22 cellular contexts compared by ENCODE assay signal in the genomic region with DNA sequence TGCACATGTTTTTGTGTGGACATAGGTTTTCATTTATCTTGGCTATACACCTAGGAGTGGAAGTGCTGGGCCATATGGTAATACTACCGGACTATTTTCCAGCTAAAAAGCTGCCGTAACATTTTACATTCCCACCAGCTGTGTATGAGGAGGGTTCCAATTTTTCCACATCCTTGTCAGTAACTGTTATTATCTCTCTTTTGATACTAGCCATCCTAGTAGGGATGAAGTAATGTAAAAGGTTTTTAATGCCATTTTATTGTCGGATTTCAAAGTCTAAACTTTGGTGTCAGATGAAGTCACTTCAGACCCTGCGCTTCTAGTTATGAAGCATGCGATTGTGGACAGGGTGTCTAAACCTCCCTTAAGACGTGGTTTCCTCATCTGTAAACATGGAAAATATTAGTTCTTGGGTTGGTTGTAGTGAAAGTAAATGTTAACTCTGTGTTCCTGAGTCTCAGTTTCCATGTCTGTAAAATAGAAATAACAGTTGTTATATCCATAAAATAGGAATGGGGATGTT. TPM values are rescaled to one million over a fixed set of nuclear protein-coding genes. Genes with fewer than 3 reads are reported as not detected.
A peak's percentile ranks its signal among the peaks of the same experiment; 100 is the strongest.
DNase-seq lines count a peak whose midpoint lies in the region; ATAC-seq and TF ChIP-seq lines count a peak whose summit lies in the region.
"Had no signal": no experiment of that assay in that cellular context is flagged by ENCODE, and none has a peak within 500 bp of the region (broad histone marks: within the 10 kb centered on the region; RNA-seq: fewer than 3 reads in every experiment).

No MANE protein-coding gene starts in this region.

- H3K36me3 ChIP-seq in SJCRH30, result peaks cover 24% of the 10 kb centered on the region
- H3K36me3 ChIP-seq: neural progenitor cell, thoracic aorta had no signal

- H3K9me3 Mint-ChIP-seq in central memory CD8-positive, alpha-beta T cell, result peaks cover 4% of the 10 kb centered on the region
- peaks cover 3 to 7% of the 10 kb centered on the region in 2 donors for H3K9me3 Mint-ChIP-seq in stimulated activated naive B cell treated with anti-CD40 and anti-IgM and Interleukin-4, amounts not matched to agents 10 μg/mL and 1 μg/mL and 100 μg/mL, for 72 hours
- H3K9me3 Mint-ChIP-seq: activated T-helper 2 cell treated with anti-CD3 and anti-CD28 coated beads, Interferon-gamma antibody, Interleukin-2, Interleukin-4, amounts not matched to agents 10 μg/mL and 5 μg/mL and 100 μg/mL, durations not matched to agents 14 hours and 24 hours and 36 hours; T-helper 2 cell treated with Interferon-gamma antibody and Interleukin-4, amounts not matched to agents 5 μg/mL and 100 μg/mL, for 36 hours had no signal

- H3K4me3 Mint-ChIP-seq in central memory CD8-positive, alpha-beta T cell, result peak overlapping the region; percentile 38
- peak overlapping the region; percentile 63 for H3K4me3 Mint-ChIP-seq in stimulated activated naive B cell treated with anti-CD40 and anti-IgM and Interleukin-4, amounts not matched to agents 10 μg/mL and 1 μg/mL and 100 μg/mL, for 72 hours
- H3K4me3 Mint-ChIP-seq: activated CD4-positive, alpha-beta T cell treated with anti-CD3 and anti-CD28 coated beads, Interleukin-2, amount 10 ng/mL, durations not matched to agents 7 days and 5 days; neural progenitor cell; T-helper 2 cell treated with Interferon-gamma antibody and Interleukin-4, amounts not matched to agents 5 μg/mL and 100 μg/mL, for 36 hours had no signal

- peaks cover 25% of the 10 kb centered on the region for H3K36me3 Mint-ChIP-seq in central memory CD8-positive, alpha-beta T cell (ENCODE audit: insufficient read depth)
- H3K36me3 Mint-ChIP-seq in stimulated activated naive B cell treated with anti-CD40 and anti-IgM and Interleukin-4, amounts not matched to agents 10 μg/mL and 1 μg/mL and 100 μg/mL, for 72 hours, result peaks cover 38 to 73% of the 10 kb centered on the region in 2 donors

- no peaks in the 10 kb centered on the region for H3K27me3 Mint-ChIP-seq in central memory CD8-positive, alpha-beta T cell
- no peaks in the 10 kb centered on the region for H3K27me3 Mint-ChIP-seq in stimulated activated naive B cell treated with anti-CD40 and anti-IgM and Interleukin-4, amounts not matched to agents 10 μg/mL and 1 μg/mL and 100 μg/mL, for 72 hours
- H3K27me3 Mint-ChIP-seq: activated CD4-positive, alpha-beta T cell treated with anti-CD3 and anti-CD28 coated beads, Interleukin-2, amount 10 ng/mL, durations not matched to agents 7 days and 5 days had no signal

- no peak for TF ChIP-seq CTCF in GM20000 (IDR thresholded peaks at IDR 0.05; ENCODE audit: extremely low read depth, missing control alignments)

- no peaks in the 10 kb centered on the region for H3K27me3 ChIP-seq in SJCRH30
- H3K27me3 ChIP-seq: MG63 had no signal

- H3K27ac ChIP-seq in SJCRH30, result no peak overlapping the region
- H3K27ac ChIP-seq: 22Rv1, neural progenitor cell, RWPE1, thoracic aorta had no signal

- H3K9me3 ChIP-seq in SJCRH30 (replicated peaks), result peaks cover 4% of the 10 kb centered on the region; the same call in 1 of the 2 replicates

- ATAC-seq in central memory CD8-positive, alpha-beta T cell (replicated peaks; ENCODE audit: extremely low read depth, poor library complexity, severe bottlenecking), result no peak
- no peak for ATAC-seq in stimulated activated naive B cell treated with anti-CD40 and anti-IgM and Interleukin-4, amounts not matched to agents 10 μg/mL and 1 μg/mL and 100 μg/mL, for 72 hours (replicated peaks)

- H3K4me3 ChIP-seq in SJCRH30, result no peak overlapping the region
- H3K4me3 ChIP-seq: lung, MG63, neural progenitor cell, thoracic aorta had no signal

- peak overlapping the region; percentile 58 for H3K27ac Mint-ChIP-seq in central memory CD8-positive, alpha-beta T cell (ENCODE audit: low read depth)
- H3K27ac Mint-ChIP-seq in stimulated activated naive B cell treated with anti-CD40 and anti-IgM and Interleukin-4, amounts not matched to agents 10 μg/mL and 1 μg/mL and 100 μg/mL, for 72 hours, result peak overlapping the region; percentile 56
- H3K27ac Mint-ChIP-seq: activated CD4-positive, alpha-beta T cell treated with anti-CD3 and anti-CD28 coated beads, Interleukin-2, amount 10 ng/mL, durations not matched to agents 7 days and 5 days; activated T-helper 2 cell treated with anti-CD3 and anti-CD28 coated beads, Interferon-gamma antibody, Interleukin-2, Interleukin-4, amounts not matched to agents 10 μg/mL and 5 μg/mL and 100 μg/mL, durations not matched to agents 14 hours and 24 hours and 36 hours; neural progenitor cell; T-helper 2 cell treated with Interferon-gamma antibody and Interleukin-4, amounts not matched to agents 5 μg/mL and 100 μg/mL, for 36 hours had no signal

- H3K4me1 Mint-ChIP-seq in central memory CD8-positive, alpha-beta T cell, result peaks cover 69% of the 10 kb centered on the region
- H3K4me1 Mint-ChIP-seq in stimulated activated naive B cell treated with anti-CD40 and anti-IgM and Interleukin-4, amounts not matched to agents 10 μg/mL and 1 μg/mL and 100 μg/mL, for 72 hours, result peaks cover 55 to 80% of the 10 kb centered on the region in 2 donors

- DNase-seq in NOMO-1 treated with DMSO at 0.1 percent for 48 hours (lab: John Stamatoyannopoulos, UW; ENCODE audit: unreplicated experiment) (peak; percentile 10), NOMO-1 (lab: John Stamatoyannopoulos, UW; ENCODE audit: unreplicated experiment in 2 of 2) (no peak), MV-4-11 (lab: John Stamatoyannopoulos, UW) (peak; percentile 34), GM20000 (ENCODE audit: low spot score) (no peak), SJCRH30 (no peak)
- no peak for DNase-seq in central memory CD8-positive, alpha-beta T cell (ENCODE audit: low spot score in 2 of 2)
- DNase-seq in stimulated activated naive B cell treated with anti-CD40 and anti-IgM and Interleukin-4, amounts not matched to agents 10 μg/mL and 1 μg/mL and 100 μg/mL, for 72 hours, result no peak
- DNase-seq in stimulated activated CD4-positive, alpha-beta T cell treated with anti-CD3 and anti-CD28 coated beads, Interleukin-4, amount 100 ng/mL, for 4 hours, result no peak
- DNase-seq: activated CD4-positive, alpha-beta T cell treated with anti-CD3 and anti-CD28 coated beads, Interleukin-2, amount 10 ng/mL, durations not matched to agents 7 days and 5 days; erythroblast; HCEC 1CT; MG63; NCI-H774; retina had no signal

- peaks cover 18% of the 10 kb centered on the region for H3K4me1 ChIP-seq in SJCRH30
- H3K4me1 ChIP-seq: neural progenitor cell had no signal

RNA-seq across cellular contexts. Expression of a gene that starts 4.6 kb away (rescaled TPM):
- 21.6 and 28.2 TPM in 2 replicates for total RNA-seq in SJCRH30 (2014; rRNA removed; shearing (Covaris generic))

RNA-seq across cellular contexts. Expression of a gene that starts 51.3 kb away (rescaled TPM):
- not detected in 2 replicates for total RNA-seq in SJCRH30 (2014; rRNA removed; shearing (Covaris generic))
- total RNA-seq: activated CD4-positive, alpha-beta T cell treated with anti-CD3 and anti-CD28 coated beads, Interleukin-2, amount 10 ng/mL, durations not matched to agents 7 days and 5 days; activated T-helper 2 cell treated with anti-CD3 and anti-CD28 coated beads, Interferon-gamma antibody, Interleukin-2, Interleukin-4, amounts not matched to agents 10 μg/mL and 5 μg/mL and 100 μg/mL, durations not matched to agents 14 hours and 24 hours and 36 hours; astrocyte; thoracic aorta had no signal

Comparison
In these comparisons a context has a peak if more than half of its experiments do, and no peak if none do; other contexts are left out.
1. DNase-seq: peak in NOMO-1 treated with DMSO at 0.1 percent for 48 hours (single experiment) and MV-4-11 (single experiment); none in NOMO-1 (0 of 2), central memory CD8-positive, alpha-beta T cell (0 of 2), stimulated activated naive B cell treated with anti-CD40 and anti-IgM and Interleukin-4, amounts not matched to agents 10 μg/mL and 1 μg/mL and 100 μg/mL, for 72 hours (single experiment), GM20000 (single experiment), stimulated activated CD4-positive, alpha-beta T cell treated with anti-CD3 and anti-CD28 coated beads, Interleukin-4, amount 100 ng/mL, for 4 hours (0 of 2) and SJCRH30 (0 of 2).